Comparison of ENCODE assay signal across 9 cellular contexts in the genomic region with DNA sequence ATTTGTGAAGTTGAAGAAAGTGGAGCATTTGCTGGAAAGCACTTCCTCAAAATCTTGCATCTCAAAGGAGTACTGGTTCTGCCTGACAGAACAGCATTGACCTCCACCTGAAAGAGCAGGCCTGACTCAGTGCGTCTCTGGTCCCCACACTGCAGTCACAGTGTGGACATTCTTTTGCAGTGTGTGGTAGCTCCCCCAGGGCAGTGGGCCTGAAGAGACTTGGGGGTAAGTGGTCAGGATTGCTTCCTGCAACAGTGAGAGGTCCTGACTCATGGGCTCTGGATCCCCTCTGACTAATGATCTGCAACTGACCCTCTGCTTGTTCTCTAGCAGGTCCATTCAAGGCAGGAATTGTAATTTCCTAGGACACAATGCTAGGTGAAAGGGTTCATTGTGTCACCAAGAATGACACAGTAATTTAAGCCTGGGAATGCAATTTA.
DNase-seq lines count a peak whose midpoint lies in the region; ATAC-seq, FAIRE-seq and TF ChIP-seq lines count a peak whose summit lies in the region.
"Had no signal": no experiment of that assay in that cellular context is flagged by ENCODE, and none has a peak within 500 bp of the region (broad histone marks: within the 10 kb centered on the region; RNA-seq: fewer than 3 reads in every experiment).

No MANE protein-coding gene starts in this region.

- H2AFZ ChIP-seq in H9 (ENCODE audit: low read length) (no peak overlapping the region), IMR-90 (replicated peaks; ENCODE audit: low read length, poor library complexity) (peak overlapping the region; percentile 78), HepG2 (ENCODE audit: low read length) (no peak overlapping the region)

- no peaks in the 10 kb centered on the region for H4K20me1 ChIP-seq in H9 (ENCODE audit: control insufficient read depth, insufficient read depth, insufficient read length)
- no peaks in the 10 kb centered on the region for H4K20me1 ChIP-seq in IMR-90 (ENCODE audit: insufficient read depth, low read length)
- H4K20me1 ChIP-seq in HepG2 (ENCODE audit: insufficient read depth, low read length): no peaks in the 10 kb centered on the region

- CTCF ChIA-PET in IMR-90 (lab: Yijun Ruan, JAX) (interaction anchor here (0.8 to 0.9 kb wide), 2 partner anchors 16 to 263 kb away, joined by 3 read pairs; no protein-coding TSS in a partner anchor), HepG2 (lab: Yijun Ruan, JAX; ENCODE audit: low intra/inter-chr PET ratio, low total read pairs) (no interaction called here)

- no peak overlapping the region for H3K14ac ChIP-seq in H9 (ENCODE audit: insufficient read depth, low read length)
- peak overlapping the region; percentile 72 for H3K14ac ChIP-seq in IMR-90 (replicated peaks; ENCODE audit: low read depth, low read length)

- intact Hi-C loops in IMR-90 (cut with micrococcal nuclease): loop anchor here (2.0 kb wide), 2 partner anchors 261 to 269 kb away; no protein-coding TSS in a partner anchor
- intact Hi-C loops in sciatic nerve (cut with DNase I): no loop called here
- intact Hi-C loops in HepG2 (cut with micrococcal nuclease; ENCODE audit: unreplicated experiment): no loop called here

- H3K9me3 ChIP-seq in H9 (ENCODE audit: control insufficient read depth, low read depth, low read length) (no peaks in the 10 kb centered on the region), IMR-90 (ENCODE audit: control insufficient read depth, insufficient read depth, low read length) (no peaks in the 10 kb centered on the region), HepG2 (ENCODE audit: low read length) (peaks cover 98% of the 10 kb centered on the region)

- H2BK15ac ChIP-seq in H9 (ENCODE audit: low read depth, low read length) (no peak overlapping the region), IMR-90 (ENCODE audit: low read depth, low read length) (peak overlapping the region; percentile 1; the same call in 2 of the 3 replicates)

- ATAC-seq in IMR-90 (ENCODE audit: low read depth) (peak; percentile 59), sciatic nerve (no peak), HepG2 (no peak)
- no peak for ATAC-seq in activated T-helper 17 cell treated with anti-CD3 and anti-CD28 coated beads, Interleukin-2, amount 50 U/mL, for 72 hours (replicated peaks)

- H3K56ac ChIP-seq in H9 (ENCODE audit: insufficient read length, low read depth, low read length): no peak overlapping the region
- H3K56ac ChIP-seq in IMR-90 (ENCODE audit: extremely low read depth, insufficient read depth, low read length): peak overlapping the region; percentile 13

- no peak overlapping the region for H3K4me2 ChIP-seq in H9 (ENCODE audit: insufficient read depth, insufficient read length, low read length)
- no peak overlapping the region for H3K4me2 ChIP-seq in IMR-90 (ENCODE audit: low read depth, low read length)
- no peak overlapping the region for H3K4me2 ChIP-seq in HepG2 (ENCODE audit: low read depth, low read length)

- H2AK5ac ChIP-seq in H9 (ENCODE audit: insufficient read length, low read length) (no peak overlapping the region), IMR-90 (ENCODE audit: low read depth, low read length) (peak overlapping the region; percentile 72)

- dilution Hi-C loops in IMR-90 (cut with HindIII; ENCODE audit: low sequenced_read_pairs, unreplicated experiment): no loop called here

- H3K79me1 ChIP-seq in H9 (ENCODE audit: insufficient read depth, low read depth, low read length, poor library complexity, severe bottlenecking): no peaks in the 10 kb centered on the region
- H3K79me1 ChIP-seq in IMR-90 (ENCODE audit: low read depth in 1 of 2, low read length in 2 of 2): no peaks in the 10 kb centered on the region

- no peak overlapping the region for H2BK120ac ChIP-seq in H9 (ENCODE audit: low read depth, low read length, poor library complexity, severe bottlenecking)
- H2BK120ac ChIP-seq in IMR-90 (ENCODE audit: low read depth, low read length): peak overlapping the region; percentile 93

- H3K36me3 ChIP-seq in IMR-90 (ENCODE audit: control insufficient read depth, insufficient read depth, low read length) (no peaks in the 10 kb centered on the region), HepG2 (replicated peaks in 1 of 2; ENCODE audit: control insufficient read depth in 1 of 2, insufficient read depth in 2 of 2, low read length in 2 of 2) (no peaks in the 10 kb centered on the region)

- no peak for FAIRE-seq in GM12891 (lab: Jason Lieb, UNC)
- no peak for FAIRE-seq in HepG2 (lab: Jason Lieb, UNC)

- H2BK12ac ChIP-seq in H9 (ENCODE audit: insufficient read length, low read depth, low read length): no peak overlapping the region

- H3K4ac ChIP-seq in H9 (ENCODE audit: low read depth, low read length) (no peak overlapping the region), IMR-90 (ENCODE audit: low read depth, low read length) (peak overlapping the region; percentile 89)

- TF ChIP-seq RAD21 in IMR-90 (IDR thresholded peaks at IDR 0.05; ENCODE audit: low read length) (no peak), HepG2 (CRISPR knock-in tag; IDR thresholded peaks at IDR 0.05) (no peak)

- peaks cover 28 to 36% of the 10 kb centered on the region in 2 experiments for H3K4me1 Mint-ChIP-seq in H9
- H3K4me1 Mint-ChIP-seq in activated T-helper 17 cell treated with anti-CD3 and anti-CD28 coated beads, Interleukin-2, amount 50 U/mL, for 72 hours: no peaks in the 10 kb centered on the region

- no peak overlapping the region for H3K23ac ChIP-seq in H9 (ENCODE audit: insufficient read length, low read depth, low read length)
- H3K23ac ChIP-seq in IMR-90 (ENCODE audit: low read depth, low read length): peak overlapping the region; percentile 57

- H3K36me3 Mint-ChIP-seq in H9 (ENCODE audit: insufficient read depth in 1 of 3, low read depth in 3 of 3): peaks cover 1 to 4% (median 1%) of the 10 kb centered on the region in 3 experiments; a peak in 3 of 7 replicates
- H3K36me3 Mint-ChIP-seq in activated T-helper 17 cell treated with anti-CD3 and anti-CD28 coated beads, Interleukin-2, amount 50 U/mL, for 72 hours (ENCODE audit: low read depth): no peaks in the 10 kb centered on the region

- H2AK9ac ChIP-seq in IMR-90 (replicated peaks; ENCODE audit: low read depth, low read length, poor library complexity): peak overlapping the region; percentile 87

- H3K4me3 ChIP-seq in IMR-90 (ENCODE audit: insufficient read depth, low read depth, low read length) (no peak overlapping the region), HepG2 (replicated peaks in 1 of 3; ENCODE audit: insufficient read depth in 1 of 3, low read depth in 2 of 3, low read length in 3 of 3) (no peak overlapping the region)

- H3K9ac ChIP-seq in H9 (ENCODE audit: extremely low read depth, insufficient read length, low read length) (no peak overlapping the region), IMR-90 (ENCODE audit: low read depth, low read length) (peak overlapping the region; percentile 3; the same call in 1 of the 2 replicates), HepG2 (ENCODE audit: insufficient read depth, low read depth, low read length) (no peak overlapping the region)

- H3K18ac ChIP-seq in H9 (ENCODE audit: insufficient read length, low read depth, low read length) (no peak overlapping the region), IMR-90 (ENCODE audit: low read depth, low read length) (peak overlapping the region; percentile 92)

- TF ChIP-seq EP300 in HepG2 (IDR thresholded peaks at IDR 0.05; ENCODE audit: low read depth in 2 of 2, low read length in 2 of 2) (no peak), HepG2 (CRISPR knock-in tag; IDR thresholded peaks at IDR 0.05; ENCODE audit: borderline replicate concordance) (no peak)

- in situ Hi-C loops in IMR-90 (cut with MboI; ENCODE audit: low sequenced_read_pairs) (no loop called here), HepG2 (cut with HindIII; ENCODE audit: extremely low pct_ligation_motif_present, low pct_unique_long_range_greater_than_20kb) (no loop called here)

- H2BK5ac ChIP-seq in H9 (ENCODE audit: insufficient read length, low read length): no peak overlapping the region
- H2BK5ac ChIP-seq in IMR-90 (ENCODE audit: low read depth, low read length, poor library complexity, severe bottlenecking): peak overlapping the region; percentile 99

- H4K91ac ChIP-seq in H9 (ENCODE audit: insufficient read length, low read depth, low read length): no peak overlapping the region
- peak overlapping the region; percentile 54 for H4K91ac ChIP-seq in IMR-90 (ENCODE audit: insufficient read depth, low read depth, low read length)

- peak overlapping the region in 2 of 3 experiments; percentile 7 to 17; a peak in 2 of 7 replicates for H3K27ac Mint-ChIP-seq in H9
- H3K27ac Mint-ChIP-seq in activated T-helper 17 cell treated with anti-CD3 and anti-CD28 coated beads, Interleukin-2, amount 50 U/mL, for 72 hours: no peak overlapping the region

- H3K27ac ChIP-seq in H9 (ENCODE audit: insufficient read length, low read depth, low read length) (no peak overlapping the region), IMR-90 (ENCODE audit: insufficient read depth, low read length) (peak overlapping the region; percentile 78), HepG2 (ENCODE audit: extremely low read length, insufficient read depth, low read length) (no peak overlapping the region)

- no CpG with 5 or more reads among the region's 1 CpG for WGBS in H9 (ENCODE audit: extremely low coverage, insufficient read length, low lambda C conversion rate)
- WGBS in IMR-90 (ENCODE audit: extremely low coverage in 2 of 2, insufficient read length in 1 of 2), 2 experiments: 20% methylated on average over 1 of the region's 1 CpG; no CpG with 5 or more reads in 1 of the 2 experiments
- 33% methylated on average over 1 of the region's 1 CpG for WGBS in HepG2 (ENCODE audit: low lambda C conversion rate)

- H3T11ph ChIP-seq in H9 (ENCODE audit: low read length): no peak overlapping the region

- BruUV-seq in IMR-90 (replicated peaks; lab: Mats Ljungman, UMichigan): no TSS peak
- BruUV-seq in HepG2 (replicated peaks; lab: Mats Ljungman, UMichigan): no TSS peak

- no peak for DNase-seq in GM12891 (ENCODE audit: insufficient read length, low spot score)
- DNase-seq in H9: no peak
- DNase-seq in IMR-90: peak; percentile 91
- peak; percentile 64 for DNase-seq in foreskin melanocyte
- DNase-seq in sciatic nerve (ENCODE audit: low spot score): no peak
- no peak for DNase-seq in NCI-H146 (lab: John Stamatoyannopoulos, UW)
- no peak for DNase-seq in HepG2 (ENCODE audit: low spot score)
- DNase-seq: activated effector memory CD4-positive, alpha-beta T cell treated with anti-CD3 and anti-CD28 coated beads, Interleukin-2, amount 50 U/mL, for 16 hours had no signal

- no peak overlapping the region for H2BK20ac ChIP-seq in H9 (ENCODE audit: low read depth, low read length, poor library complexity, severe bottlenecking)
- H2BK20ac ChIP-seq in IMR-90 (ENCODE audit: low read depth, low read length): peak overlapping the region; percentile 79

- H3K27me3 ChIP-seq in H9 (ENCODE audit: insufficient read depth, low read length) (no peaks in the 10 kb centered on the region), IMR-90 (ENCODE audit: control insufficient read depth, insufficient read depth, low read length) (no peaks in the 10 kb centered on the region), HepG2 (ENCODE audit: control insufficient read depth in 1 of 2, insufficient read depth in 2 of 2, low read length in 2 of 2) (no peaks in the 10 kb centered on the region)

- H3K4me1 ChIP-seq in H9 (ENCODE audit: insufficient read depth, low read length) (peaks cover 10% of the 10 kb centered on the region), IMR-90 (ENCODE audit: control insufficient read depth, insufficient read depth, low read length) (peaks cover 21% of the 10 kb centered on the region), HepG2 (ENCODE audit: insufficient read depth, low read length) (no peaks in the 10 kb centered on the region)

- TF ChIP-seq CTCF in H9 (conservative IDR thresholded peaks at IDR 0.05) (no peak), IMR-90 (conservative IDR thresholded peaks at IDR 0.05; ENCODE audit: low read depth, low read length) (no peak), HepG2 (CRISPR knock-in tag; IDR thresholded peaks at IDR 0.05) (no peak)

- no peak overlapping the region for H3K4me3 Mint-ChIP-seq in H9
- H3K4me3 Mint-ChIP-seq in activated T-helper 17 cell treated with anti-CD3 and anti-CD28 coated beads, Interleukin-2, amount 50 U/mL, for 72 hours: no peak overlapping the region

- H4K8ac ChIP-seq in H9 (replicated peaks; ENCODE audit: insufficient read length, low read depth, low read length) (no peak overlapping the region), IMR-90 (ENCODE audit: low read depth in 2 of 2, low read length in 2 of 2) (peak overlapping the region; percentile 35 to 58)

- POLR2A ChIA-PET in IMR-90 (lab: Charles Lee; ENCODE audit: unreplicated experiment) (interaction anchor here (0.7 kb wide), 1 partner anchor 261 kb away, joined by 13 read pairs; no protein-coding TSS in a partner anchor), HepG2 (lab: Yijun Ruan, JAX) (no interaction called here)

- H3K79me2 ChIP-seq in H9 (ENCODE audit: insufficient read depth, low read length) (no peaks in the 10 kb centered on the region), HepG2 (ENCODE audit: insufficient read depth, low read length) (no peaks in the 10 kb centered on the region)

- no peak overlapping the region for H4K5ac ChIP-seq in H9 (ENCODE audit: insufficient read length, low read depth, low read length)
- peak overlapping the region; percentile 92 for H4K5ac ChIP-seq in IMR-90 (ENCODE audit: low read depth, low read length)

- no peak for TF ChIP-seq POLR2A in GM12891 (IDR thresholded peaks at IDR 0.05; ENCODE audit: low read depth, low read length)
- TF ChIP-seq POLR2A in IMR-90 (IDR thresholded peaks at IDR 0.05; ENCODE audit: low read depth, low read length): no peak
- TF ChIP-seq POLR2A in HepG2 (IDR thresholded peaks at IDR 0.05; ENCODE audit: insufficient read depth in 1 of 2, low read depth in 2 of 2, low read length in 2 of 2): no peak

- peaks cover 4% of the 10 kb centered on the region for H3K9me1 ChIP-seq in IMR-90 (ENCODE audit: insufficient read depth, low read length)

- no peaks in the 10 kb centered on the region for H3K27me3 Mint-ChIP-seq in H9 (ENCODE audit: low read depth)
- no peaks in the 10 kb centered on the region for H3K27me3 Mint-ChIP-seq in activated T-helper 17 cell treated with anti-CD3 and anti-CD28 coated beads, Interleukin-2, amount 50 U/mL, for 72 hours

- H3K9me3 Mint-ChIP-seq in H9: peaks cover 1 to 3% of the 10 kb centered on the region in 2 experiments; a peak in 1 of 5 replicates
- H3K9me3 Mint-ChIP-seq in activated T-helper 17 cell treated with anti-CD3 and anti-CD28 coated beads, Interleukin-2, amount 50 U/mL, for 72 hours: peaks cover 6% of the 10 kb centered on the region

- no peaks in the 10 kb centered on the region for H3K23me2 ChIP-seq in H9 (ENCODE audit: insufficient read length, low read depth, low read length, poor library complexity, severe bottlenecking)

Comparison
In these comparisons a context has a peak if more than half of its experiments do, and no peak if none do; other contexts are left out.
1. DNase-seq: peak in IMR-90 (single experiment) and foreskin melanocyte (single experiment); none in GM12891 (single experiment), H9 (single experiment), sciatic nerve (single experiment), NCI-H146 (single experiment) and HepG2 (single experiment).